ENCODE assay signal across 10 cellular contexts in the genomic region with DNA sequence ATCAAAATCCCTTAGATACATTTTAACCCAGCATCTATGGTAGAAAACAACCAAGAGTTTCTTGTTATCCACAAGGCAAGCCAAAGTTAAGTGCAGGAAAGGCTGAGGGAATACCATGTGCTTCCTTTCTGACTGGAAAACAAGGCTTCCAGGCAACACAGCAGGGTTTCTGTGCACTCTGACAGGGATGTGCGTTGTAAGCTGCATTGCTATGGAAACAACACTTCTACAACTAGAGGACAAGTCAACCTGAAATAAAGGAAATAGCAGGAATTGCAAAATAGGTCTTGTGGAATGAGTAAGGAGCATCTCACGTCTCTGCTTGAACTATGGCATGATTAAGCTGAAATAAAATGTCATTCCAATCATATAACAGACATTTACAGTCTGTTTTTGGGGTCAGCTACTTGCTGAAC. TPM values are rescaled to one million over a fixed set of nuclear protein-coding genes. Genes with fewer than 3 reads are reported as not detected.
DNase-seq lines count a peak whose midpoint lies in the region; ATAC-seq, FAIRE-seq and TF ChIP-seq lines count a peak whose summit lies in the region.
"Had no signal": no experiment of that assay in that cellular context is flagged by ENCODE, and none has a peak within 500 bp of the region (broad histone marks: within the 10 kb centered on the region; RNA-seq: fewer than 3 reads in every experiment).

No MANE protein-coding gene starts in this region.

- H3K4me1 ChIP-seq in endothelial cell of umbilical vein (ENCODE audit: control insufficient read depth, extremely low read depth, insufficient read depth, low read length), result peaks cover 45% of the 10 kb centered on the region

- peak overlapping the region; percentile 62 to 74 (median 65) for H3K27ac Mint-ChIP-seq in nephron
- no peak overlapping the region for H3K27ac Mint-ChIP-seq in activated T-helper 2 cell treated with anti-CD3 and anti-CD28 coated beads, Interferon-gamma antibody, Interleukin-2, Interleukin-4, amounts not matched to agents 10 μg/mL and 5 μg/mL and 100 μg/mL, durations not matched to agents 14 hours and 24 hours and 36 hours

- DNase-seq in COLO829 (ENCODE audit: low spot score) (peak; percentile 37), NCI-H2227 (lab: John Stamatoyannopoulos, UW; ENCODE audit: unreplicated experiment) (peak; percentile 74), endothelial cell of umbilical vein (ENCODE audit: low read depth, low spot score) (peak; percentile 97), HuH-7.5 (ENCODE audit: low spot score) (no peak)
- no peak for DNase-seq in effector CD4-positive, alpha-beta T cell
- no peak for DNase-seq in activated T-helper 2 cell treated with anti-CD3 and anti-CD28 coated beads, Interferon-gamma antibody, Interleukin-2, Interleukin-4, amounts not matched to agents 10 μg/mL and 5 μg/mL and 100 μg/mL, durations not matched to agents 14 hours and 24 hours and 36 hours (ENCODE audit: low spot score)
- DNase-seq: KBM-7 had no signal

- H3K79me2 ChIP-seq in endothelial cell of umbilical vein (ENCODE audit: control insufficient read depth, insufficient read depth, low read length), result no peaks in the 10 kb centered on the region

- peaks cover 33% of the 10 kb centered on the region for H3K36me3 Mint-ChIP-seq in nephron (ENCODE audit: low read depth)
- H3K36me3 Mint-ChIP-seq in activated T-helper 2 cell treated with anti-CD3 and anti-CD28 coated beads, Interferon-gamma antibody, Interleukin-2, Interleukin-4, amounts not matched to agents 10 μg/mL and 5 μg/mL and 100 μg/mL, durations not matched to agents 14 hours and 24 hours and 36 hours (ENCODE audit: low read depth), result peaks cover 63% of the 10 kb centered on the region

- peak overlapping the region; percentile 5 for H3K9ac ChIP-seq in endothelial cell of umbilical vein (replicated peaks; ENCODE audit: extremely low read depth, insufficient read depth, low read length)

- intact Hi-C loops in endothelial cell of umbilical vein (cut with micrococcal nuclease), result no loop called here
- intact Hi-C loops in activated T-helper 2 cell treated with anti-CD3 and anti-CD28 coated beads, Interferon-gamma antibody, Interleukin-2, Interleukin-4, amounts not matched to agents 10 μg/mL and 5 μg/mL and 100 μg/mL, durations not matched to agents 14 hours and 24 hours and 36 hours (cut with micrococcal nuclease), result loop anchor here (2.0 kb wide), 1 partner anchor 25 kb away; no protein-coding TSS in a partner anchor

- no peaks in the 10 kb centered on the region for H3K9me1 ChIP-seq in endothelial cell of umbilical vein (replicated peaks; ENCODE audit: control insufficient read depth, extremely low read depth, insufficient read depth, low read length)

- H3K9me3 ChIP-seq in endothelial cell of umbilical vein (replicated peaks; ENCODE audit: control insufficient read depth, insufficient read depth, low read length), result no peaks in the 10 kb centered on the region

- no peak overlapping the region for H3K4me3 ChIP-seq in endothelial cell of umbilical vein (replicated peaks in 1 of 3; ENCODE audit: insufficient read depth in 1 of 3, low read depth in 1 of 3, low read length in 3 of 3)

- dilution Hi-C loops in endothelial cell of umbilical vein (cut with MboI; ENCODE audit: extremely low pct_ligation_motif_present, low sequenced_read_pairs), result no loop called here

- no peaks in the 10 kb centered on the region for H4K20me1 ChIP-seq in endothelial cell of umbilical vein (replicated peaks; ENCODE audit: control insufficient read depth, extremely low read depth, insufficient read depth, low read length)

- no peak for TF ChIP-seq CTCF in endothelial cell of umbilical vein (IDR thresholded peaks at IDR 0.05; ENCODE audit: extremely low read depth in 1 of 2, insufficient read depth in 1 of 2, low read depth in 1 of 2, low read length in 2 of 2)
- no peak for TF ChIP-seq CTCF in nephron (IDR thresholded peaks at IDR 0.05; ENCODE audit: unreplicated experiment in 3 of 3)

- H3K27me3 ChIP-seq in endothelial cell of umbilical vein (ENCODE audit: control insufficient read depth in 2 of 2, insufficient read depth in 2 of 2, low read length in 2 of 2), result no peaks in the 10 kb centered on the region

- TF ChIP-seq POLR2A in endothelial cell of umbilical vein (IDR thresholded peaks at IDR 0.05; ENCODE audit: low read depth, low read length), result no peak

- CTCF ChIA-PET in endothelial cell of umbilical vein (lab: Charles Lee), result interaction anchor here (0.6 to 3.2 kb wide), 14 partner anchors 11 to 179 kb away, joined by 3 to 7 read pairs (median 4); no protein-coding TSS in a partner anchor

- H3K4me1 Mint-ChIP-seq in nephron, result peaks cover 42% of the 10 kb centered on the region
- H3K4me1 Mint-ChIP-seq in activated T-helper 2 cell treated with anti-CD3 and anti-CD28 coated beads, Interferon-gamma antibody, Interleukin-2, Interleukin-4, amounts not matched to agents 10 μg/mL and 5 μg/mL and 100 μg/mL, durations not matched to agents 14 hours and 24 hours and 36 hours (ENCODE audit: low read depth), result peaks cover 38% of the 10 kb centered on the region

- no TSS peak for BruUV-seq in endothelial cell of umbilical vein (replicated peaks; lab: Mats Ljungman, UMichigan)

- no peak for ATAC-seq in HG02588 (IDR thresholded peaks at IDR 0.05; ENCODE audit: unreplicated experiment)

- H3K4me2 ChIP-seq in endothelial cell of umbilical vein (ENCODE audit: insufficient read depth, low read length), result no peak overlapping the region

- no peaks in the 10 kb centered on the region for H3K27me3 Mint-ChIP-seq in nephron (ENCODE audit: low read depth)
- H3K27me3 Mint-ChIP-seq in activated T-helper 2 cell treated with anti-CD3 and anti-CD28 coated beads, Interferon-gamma antibody, Interleukin-2, Interleukin-4, amounts not matched to agents 10 μg/mL and 5 μg/mL and 100 μg/mL, durations not matched to agents 14 hours and 24 hours and 36 hours (ENCODE audit: low read depth), result peaks cover 45% of the 10 kb centered on the region

- no peaks in the 10 kb centered on the region for H3K36me3 ChIP-seq in endothelial cell of umbilical vein (ENCODE audit: control insufficient read depth in 2 of 2, extremely low read depth in 1 of 2, insufficient read depth in 2 of 2, low read length in 2 of 2)

- no peak overlapping the region for H3K4me3 Mint-ChIP-seq in nephron
- H3K4me3 Mint-ChIP-seq in activated T-helper 2 cell treated with anti-CD3 and anti-CD28 coated beads, Interferon-gamma antibody, Interleukin-2, Interleukin-4, amounts not matched to agents 10 μg/mL and 5 μg/mL and 100 μg/mL, durations not matched to agents 14 hours and 24 hours and 36 hours (ENCODE audit: low read depth), result no peak overlapping the region

- H3K27ac ChIP-seq in endothelial cell of umbilical vein (ENCODE audit: insufficient read depth, low read depth, low read length), result peak overlapping the region; percentile 29

- no peaks in the 10 kb centered on the region for H3K9me3 Mint-ChIP-seq in nephron
- H3K9me3 Mint-ChIP-seq in activated T-helper 2 cell treated with anti-CD3 and anti-CD28 coated beads, Interferon-gamma antibody, Interleukin-2, Interleukin-4, amounts not matched to agents 10 μg/mL and 5 μg/mL and 100 μg/mL, durations not matched to agents 14 hours and 24 hours and 36 hours, result no peaks in the 10 kb centered on the region

- H2AFZ ChIP-seq in endothelial cell of umbilical vein (ENCODE audit: low read depth, low read length), result no peak overlapping the region

- POLR2A ChIA-PET in endothelial cell of umbilical vein (lab: Charles Lee), result interaction anchor here (0.8 to 1.4 kb wide), 2 partner anchors 37 to 72 kb away, joined by 3 to 7 read pairs; no protein-coding TSS in a partner anchor

- FAIRE-seq in endothelial cell of umbilical vein (lab: Jason Lieb, UNC), result peak; percentile 89
- FAIRE-seq: GM18507 had no signal

TF ChIP-seq in endothelial cell of umbilical vein, 7 proteins besides CTCF, POLR2A, EP300 and RAD21:
- TF ChIP-seq, protein P1, sequence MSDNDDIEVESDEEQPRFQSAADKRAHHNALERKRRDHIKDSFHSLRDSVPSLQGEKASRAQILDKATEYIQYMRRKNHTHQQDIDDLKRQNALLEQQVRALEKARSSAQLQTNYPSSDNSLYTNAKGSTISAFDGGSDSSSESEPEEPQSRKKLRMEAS (IDR thresholded peaks at IDR 0.05; ENCODE audit: insufficient read depth, insufficient read length), result peak; percentile 86
- TF ChIP-seq GATA2 (IDR thresholded peaks at IDR 0.05; ENCODE audit: insufficient read depth, insufficient read length, low read depth, low read length), result no peak
- TF ChIP-seq JUN (IDR thresholded peaks at IDR 0.05; ENCODE audit: borderline replicate concordance, insufficient read depth, insufficient read length, low read depth), result peak; percentile 26
TF ChIP-seq in endothelial cell of umbilical vein: peak in this region for 2.

RNA-seq across cellular contexts. Expression of a gene that starts 55.3 kb away (rescaled TPM):
- 49.6 and 53.8 TPM in 2 replicates for total RNA-seq in endothelial cell of umbilical vein
- polyA plus RNA-seq in endothelial cell of umbilical vein, result 12.0 and 17.8 TPM in 2 replicates
- polyA plus RNA-seq in endothelial cell of umbilical vein (2011; cell fraction: cytosol; rRNA removed), result 43.9 and 46.4 TPM in 2 replicates
- 23.4 and 34.2 TPM in 2 replicates for polyA plus RNA-seq in endothelial cell of umbilical vein (2011; cell fraction: nucleus; rRNA removed)
- 97.2 and 121 TPM in 2 replicates for polyA plus RNA-seq in endothelial cell of umbilical vein (2012)
- 12.9 and 22.5 TPM in 2 replicates for polyA minus RNA-seq in endothelial cell of umbilical vein
- 14.4 TPM for polyA minus RNA-seq in endothelial cell of umbilical vein (2011; cell fraction: cytosol; rRNA and poly(A)+ RNA removed)
- polyA minus RNA-seq in endothelial cell of umbilical vein (2011; cell fraction: nucleus; rRNA and poly(A)+ RNA removed), result 29.8 and 41.1 TPM in 2 replicates
- total RNA-seq in activated T-helper 2 cell treated with anti-CD3 and anti-CD28 coated beads, Interferon-gamma antibody, Interleukin-2, Interleukin-4, amounts not matched to agents 10 μg/mL and 5 μg/mL and 100 μg/mL, durations not matched to agents 14 hours and 24 hours and 36 hours, result 33.5 and 37.5 TPM in 2 replicates

Comparison
In these comparisons a context has a peak if more than half of its experiments do, and no peak if none do; other contexts are left out.
1. DNase-seq: peak in COLO829 (single experiment), NCI-H2227 (single experiment) and endothelial cell of umbilical vein (single experiment); none in effector CD4-positive, alpha-beta T cell (single experiment), HuH-7.5 (single experiment) and activated T-helper 2 cell treated with anti-CD3 and anti-CD28 coated beads, Interferon-gamma antibody, Interleukin-2, Interleukin-4, amounts not matched to agents 10 μg/mL and 5 μg/mL and 100 μg/mL, durations not matched to agents 14 hours and 24 hours and 36 hours (single experiment).